ENCODE assay signal across 9 cellular contexts in genomic region chr1:226690460-226690982, GRCh38. TPM values are rescaled to one million over a fixed set of nuclear protein-coding genes. Genes with fewer than 3 reads are reported as not detected.
DNase-seq lines count a peak whose midpoint lies in the region; ATAC-seq, FAIRE-seq and TF ChIP-seq lines count a peak whose summit lies in the region.
"Had no signal": no experiment of that assay in that cellular context is flagged by ENCODE, and none has a peak within 500 bp of the region (broad histone marks: within the 10 kb centered on the region; RNA-seq: fewer than 3 reads in every experiment).

No MANE protein-coding gene starts in this region.

- peaks cover 86% of the 10 kb centered on the region for H3K4me1 Mint-ChIP-seq in activated naive CD4-positive, alpha-beta T cell treated with anti-CD3 and anti-CD28 coated beads, Interleukin-2, amount 10 ng/mL, durations not matched to agents 7 days and 5 days

- no peak overlapping the region for H2AK5ac ChIP-seq in neuronal stem cell (ENCODE audit: low read depth, low read length)

- no peak overlapping the region for H2BK15ac ChIP-seq in neuronal stem cell (ENCODE audit: low read length)

- FAIRE-seq in HepG2 (lab: Jason Lieb, UNC), result no peak

- CTCF ChIA-PET in HepG2 (lab: Yijun Ruan, JAX; ENCODE audit: low intra/inter-chr PET ratio, low total read pairs), result no interaction called here
- CTCF ChIA-PET in activated naive CD4-positive, alpha-beta T cell treated with anti-CD3 and anti-CD28 coated beads, Interleukin-2, amount 10 ng/mL, durations not matched to agents 7 days and 5 days (lab: Charles Lee), result no interaction called here

- 67% methylated on average over 8 of the region's 8 CpGs for WGBS in liver
- WGBS in HepG2 (ENCODE audit: low lambda C conversion rate), result 14% methylated on average over 7 of the region's 8 CpGs
- no CpG with 5 or more reads among the region's 8 CpGs for WGBS in neuronal stem cell (ENCODE audit: extremely low coverage in 2 of 2, insufficient read length in 2 of 2, insufficient replicate concordance in 1 of 2), 2 donors

- H3K14ac ChIP-seq in neuronal stem cell (ENCODE audit: low read length), result no peak overlapping the region

- no TSS peak for BruUV-seq in HepG2 (replicated peaks; lab: Mats Ljungman, UMichigan)

- no peak overlapping the region for H4K91ac ChIP-seq in neuronal stem cell (ENCODE audit: low read depth, low read length, poor library complexity)

- no peak overlapping the region for H3K4ac ChIP-seq in neuronal stem cell (ENCODE audit: low read length)

- POLR2A ChIA-PET in HepG2 (lab: Yijun Ruan, JAX), result no interaction called here

- intact Hi-C loops in HepG2 (cut with micrococcal nuclease; ENCODE audit: unreplicated experiment), result no loop called here
- intact Hi-C loops in lower lobe of right lung (cut with DNase I), result no loop called here
- intact Hi-C loops in upper lobe of right lung (cut with DNase I), result no loop called here

- no peaks in the 10 kb centered on the region for H3K27me3 Mint-ChIP-seq in activated naive CD4-positive, alpha-beta T cell treated with anti-CD3 and anti-CD28 coated beads, Interleukin-2, amount 10 ng/mL, durations not matched to agents 7 days and 5 days

- H3K9me3 ChIP-seq in liver (ENCODE audit: control insufficient read depth in 4 of 4, low read length in 3 of 4) (no peaks in the 10 kb centered on the region), HepG2 (ENCODE audit: low read length) (no peaks in the 10 kb centered on the region), lower lobe of right lung (no peaks in the 10 kb centered on the region), upper lobe of right lung (no peaks in the 10 kb centered on the region), neuronal stem cell (replicated peaks in 1 of 2; ENCODE audit: control insufficient read depth in 2 of 2, insufficient read depth in 1 of 2, low read depth in 1 of 2, low read length in 2 of 2) (no peaks in the 10 kb centered on the region)

- no peak for ATAC-seq in HepG2
- ATAC-seq in lower lobe of right lung, result peak; percentile 81 to 94
- ATAC-seq in upper lobe of right lung, result peak; percentile 82

- no peak overlapping the region for H3K9ac ChIP-seq in liver (ENCODE audit: low read depth in 1 of 2, low read length in 2 of 2)
- H3K9ac ChIP-seq in HepG2 (ENCODE audit: insufficient read depth, low read depth, low read length), result no peak overlapping the region
- no peak overlapping the region for H3K9ac ChIP-seq in neuronal stem cell (ENCODE audit: low read depth, low read length, poor library complexity)

- no peak overlapping the region for H3K18ac ChIP-seq in neuronal stem cell (ENCODE audit: low read length)

- H3K36me3 ChIP-seq in liver (ENCODE audit: control insufficient read depth in 4 of 4, insufficient read depth in 3 of 4, low read depth in 1 of 4, low read length in 3 of 4), result no peaks in the 10 kb centered on the region
- no peaks in the 10 kb centered on the region for H3K36me3 ChIP-seq in HepG2 (replicated peaks in 1 of 2; ENCODE audit: control insufficient read depth in 1 of 2, insufficient read depth in 2 of 2, low read length in 2 of 2)
- peaks cover 4% of the 10 kb centered on the region for H3K36me3 ChIP-seq in lower lobe of right lung
- no peaks in the 10 kb centered on the region for H3K36me3 ChIP-seq in upper lobe of right lung
- H3K36me3 ChIP-seq in neuronal stem cell (replicated peaks in 1 of 2; ENCODE audit: control insufficient read depth in 2 of 2, insufficient read depth in 2 of 2, low read length in 2 of 2), result no peaks in the 10 kb centered on the region

- H3K79me1 ChIP-seq in neuronal stem cell (ENCODE audit: low read depth, low read length), result no peaks in the 10 kb centered on the region

- peak overlapping the region; percentile 79 for H3K27ac Mint-ChIP-seq in activated naive CD4-positive, alpha-beta T cell treated with anti-CD3 and anti-CD28 coated beads, Interleukin-2, amount 10 ng/mL, durations not matched to agents 7 days and 5 days

- H3K4me3 Mint-ChIP-seq in activated naive CD4-positive, alpha-beta T cell treated with anti-CD3 and anti-CD28 coated beads, Interleukin-2, amount 10 ng/mL, durations not matched to agents 7 days and 5 days, result peak overlapping the region; percentile 19

- H3K79me2 ChIP-seq in HepG2 (ENCODE audit: insufficient read depth, low read length), result no peaks in the 10 kb centered on the region

- H2BK12ac ChIP-seq in neuronal stem cell (ENCODE audit: low read length), result no peak overlapping the region

- H2BK5ac ChIP-seq in neuronal stem cell (ENCODE audit: low read length), result no peak overlapping the region

- no peak for TF ChIP-seq EP300 in HepG2 (IDR thresholded peaks at IDR 0.05; ENCODE audit: low read depth in 2 of 2, low read length in 2 of 2)
- TF ChIP-seq EP300 in HepG2 (CRISPR knock-in tag; IDR thresholded peaks at IDR 0.05; ENCODE audit: borderline replicate concordance), result no peak

- peaks cover 0 to 3% (median 0%) of the 10 kb centered on the region in 4 donors for H3K4me1 ChIP-seq in liver (ENCODE audit: control insufficient read depth in 4 of 4, insufficient read depth in 4 of 4, low read length in 3 of 4)
- H3K4me1 ChIP-seq in HepG2 (ENCODE audit: insufficient read depth, low read length), result no peaks in the 10 kb centered on the region
- H3K4me1 ChIP-seq in lower lobe of right lung, result peaks cover 69% of the 10 kb centered on the region
- H3K4me1 ChIP-seq in upper lobe of right lung, result peaks cover 46% of the 10 kb centered on the region
- peaks cover 4 to 6% of the 10 kb centered on the region in 2 donors for H3K4me1 ChIP-seq in neuronal stem cell (ENCODE audit: control insufficient read depth in 2 of 2, insufficient read depth in 1 of 2, low read depth in 1 of 2, low read length in 2 of 2)

- TF ChIP-seq CTCF in liver (IDR thresholded peaks at IDR 0.05; ENCODE audit: low read depth, low read length, missing input control) (no peak), HepG2 (CRISPR knock-in tag; IDR thresholded peaks at IDR 0.05) (no peak), lower lobe of right lung (IDR thresholded peaks at IDR 0.05) (no peak), upper lobe of right lung (IDR thresholded peaks at IDR 0.05) (no peak)

- H3K27me3 ChIP-seq in liver (ENCODE audit: control insufficient read depth in 4 of 4, insufficient read depth in 4 of 4, low read length in 3 of 4) (no peaks in the 10 kb centered on the region), HepG2 (ENCODE audit: control insufficient read depth in 1 of 2, insufficient read depth in 2 of 2, low read length in 2 of 2) (peaks cover 4 to 35% of the 10 kb centered on the region in 2 experiments), lower lobe of right lung (ENCODE audit: low read depth) (no peaks in the 10 kb centered on the region), upper lobe of right lung (no peaks in the 10 kb centered on the region), neuronal stem cell (ENCODE audit: control insufficient read depth in 3 of 3, insufficient read depth in 3 of 3, low read depth in 1 of 3, low read length in 3 of 3) (no peaks in the 10 kb centered on the region)

- no peak overlapping the region for H3K23ac ChIP-seq in neuronal stem cell (ENCODE audit: low read depth, low read length, poor library complexity)

- no peak for TF ChIP-seq POLR2A in HepG2 (IDR thresholded peaks at IDR 0.05; ENCODE audit: insufficient read depth in 1 of 2, low read depth in 2 of 2, low read length in 2 of 2)

- H2BK120ac ChIP-seq in neuronal stem cell (ENCODE audit: low read depth, low read length), result no peak overlapping the region

- no peak for TF ChIP-seq RAD21 in liver (IDR thresholded peaks at IDR 0.05)
- no peak for TF ChIP-seq RAD21 in HepG2 (CRISPR knock-in tag; IDR thresholded peaks at IDR 0.05)

- no peak for DNase-seq in HepG2 (ENCODE audit: low spot score)
- peak; percentile 41 for DNase-seq in activated naive CD4-positive, alpha-beta T cell treated with anti-CD3 and anti-CD28 coated beads, Interleukin-2, amount 10 ng/mL, durations not matched to agents 7 days and 5 days
- DNase-seq in lower lobe of right lung, result no peak
- DNase-seq in upper lobe of right lung, result no peak
- DNase-seq in DMS114 treated with DMSO at 0.1 percent for 48 hours (lab: John Stamatoyannopoulos, UW; ENCODE audit: unreplicated experiment), result no peak
- no peak for DNase-seq in neuronal stem cell (ENCODE audit: low spot score)
- DNase-seq in SW 1271 (lab: John Stamatoyannopoulos, UW), result no peak
- DNase-seq: NK-92 treated with Interleukin-12 subunit alpha and Interleukin-12 subunit beta, amount 100 ng/mL, for 24 hours had no signal

- H3K27ac ChIP-seq in liver (ENCODE audit: low read depth in 1 of 2, low read length in 2 of 2), result peak overlapping the region in 1 of 2 donors; percentile 47
- H3K27ac ChIP-seq in HepG2 (ENCODE audit: extremely low read length, insufficient read depth, low read length), result no peak overlapping the region
- H3K27ac ChIP-seq in lower lobe of right lung, result peak overlapping the region; percentile 61
- H3K27ac ChIP-seq in upper lobe of right lung, result peak overlapping the region; percentile 56
- no peak overlapping the region for H3K27ac ChIP-seq in neuronal stem cell (replicated peaks; ENCODE audit: low read length)

- no peak overlapping the region for H4K8ac ChIP-seq in neuronal stem cell (ENCODE audit: low read depth, low read length)

- H3K4me2 ChIP-seq in HepG2 (ENCODE audit: low read depth, low read length) (no peak overlapping the region), neuronal stem cell (ENCODE audit: insufficient read depth, low read length, poor library complexity, severe bottlenecking) (no peak overlapping the region)

- H4K20me1 ChIP-seq in HepG2 (ENCODE audit: insufficient read depth, low read length), result no peaks in the 10 kb centered on the region

- peaks cover 59% of the 10 kb centered on the region for H3K36me3 Mint-ChIP-seq in activated naive CD4-positive, alpha-beta T cell treated with anti-CD3 and anti-CD28 coated beads, Interleukin-2, amount 10 ng/mL, durations not matched to agents 7 days and 5 days

- in situ Hi-C loops in HepG2 (cut with HindIII; ENCODE audit: extremely low pct_ligation_motif_present, low pct_unique_long_range_greater_than_20kb), result no loop called here

- H2AFZ ChIP-seq in HepG2 (ENCODE audit: low read length) (no peak overlapping the region), neuronal stem cell (ENCODE audit: low read length) (no peak overlapping the region)

- no peaks in the 10 kb centered on the region for H3K9me3 Mint-ChIP-seq in activated naive CD4-positive, alpha-beta T cell treated with anti-CD3 and anti-CD28 coated beads, Interleukin-2, amount 10 ng/mL, durations not matched to agents 7 days and 5 days

- no peak overlapping the region for H3K4me3 ChIP-seq in liver (ENCODE audit: low read depth in 1 of 3, low read length in 3 of 3)
- H3K4me3 ChIP-seq in HepG2 (replicated peaks in 1 of 3; ENCODE audit: insufficient read depth in 1 of 3, low read depth in 2 of 3, low read length in 3 of 3), result no peak overlapping the region
- H3K4me3 ChIP-seq in lower lobe of right lung, result no peak overlapping the region
- H3K4me3 ChIP-seq in upper lobe of right lung, result no peak overlapping the region
- no peak overlapping the region for H3K4me3 ChIP-seq in neuronal stem cell (ENCODE audit: low read length in 2 of 2)

RNA-seq across cellular contexts. Expression of gene ITPKB, which starts 48.6 kb away (rescaled TPM):
- total RNA-seq in liver (1 to 10 TPM; 5.6 to 5.8 TPM), HepG2 (2016; rRNA removed; fragmentation: Illumina TruSeq; extraction: Trizol) (not detected in 2 replicates), lower lobe of right lung (42.3 TPM), upper lobe of right lung (44.1 TPM)
- polyA plus RNA-seq in liver (1 to 10 TPM in 1 of 2 donors, under 1 TPM in 1; 0.61 to 1.8 TPM), HepG2 (2011; rRNA removed) (not detected in 2 replicates)
- total RNA-seq in HepG2 (2016; cell fraction: cytosol; rRNA removed; fragmentation: Illumina TruSeq; extraction: Trizol; ENCODE audit: low read depth), result not detected in 2 replicates
- not detected in 2 replicates for total RNA-seq in HepG2 (2016; cell fraction: insoluble cytoplasmic fraction; rRNA removed; fragmentation: Illumina TruSeq; extraction: Trizol)
- not detected in 2 replicates for total RNA-seq in HepG2 (2016; cell fraction: membrane; rRNA removed; fragmentation: Illumina TruSeq; extraction: Trizol)
- not detected in 2 replicates for total RNA-seq in HepG2 (2016; cell fraction: nucleus; rRNA removed; fragmentation: Illumina TruSeq; extraction: Trizol)
- not detected in 2 replicates for polyA plus RNA-seq in HepG2 (2011; cell fraction: cytosol; rRNA removed)
- not detected in 2 replicates for polyA plus RNA-seq in HepG2 (2011; cell fraction: nucleus; rRNA removed)
- polyA plus RNA-seq in HepG2 (2012), result not detected in 2 replicates
- polyA plus RNA-seq in HepG2 (2016; cell fraction: cytosol; fragmentation: Illumina TruSeq; extraction: Trizol; ENCODE audit: low read depth), result not detected in 2 replicates
- not detected in 2 replicates for polyA plus RNA-seq in HepG2 (2016; cell fraction: insoluble cytoplasmic fraction; fragmentation: Illumina TruSeq; extraction: Trizol; ENCODE audit: low read depth)
- not detected in 2 replicates for polyA plus RNA-seq in HepG2 (2016; cell fraction: membrane; fragmentation: Illumina TruSeq; extraction: Trizol; ENCODE audit: low read depth)
- polyA plus RNA-seq in HepG2 (2016; cell fraction: nucleus; fragmentation: Illumina TruSeq; extraction: Trizol; ENCODE audit: insufficient read depth, low read depth), result not detected in 2 replicates
- polyA minus RNA-seq in HepG2 (2011; rRNA and poly(A)+ RNA removed; ENCODE audit: low replicate concordance), result 0.84 TPM in 1 of 2 replicates, not detected in the other
- not detected in 2 replicates for polyA minus RNA-seq in HepG2 (2011; cell fraction: cytosol; rRNA and poly(A)+ RNA removed)
- not detected in 2 replicates for polyA minus RNA-seq in HepG2 (2011; cell fraction: nucleus; rRNA and poly(A)+ RNA removed)
- 6.8 TPM for polyA plus RNA-seq in neuronal stem cell (2013, experiment 1 of 2)
- 7.0 TPM for polyA plus RNA-seq in neuronal stem cell (2013, experiment 2 of 2)

Comparison
In these comparisons a context has a peak if more than half of its experiments do, and no peak if none do; other contexts are left out.
1. H3K27ac ChIP-seq: peak in lower lobe of right lung (single experiment) and upper lobe of right lung (single experiment); none in HepG2 (single experiment) and neuronal stem cell (single experiment).